In the genomic region with DNA sequence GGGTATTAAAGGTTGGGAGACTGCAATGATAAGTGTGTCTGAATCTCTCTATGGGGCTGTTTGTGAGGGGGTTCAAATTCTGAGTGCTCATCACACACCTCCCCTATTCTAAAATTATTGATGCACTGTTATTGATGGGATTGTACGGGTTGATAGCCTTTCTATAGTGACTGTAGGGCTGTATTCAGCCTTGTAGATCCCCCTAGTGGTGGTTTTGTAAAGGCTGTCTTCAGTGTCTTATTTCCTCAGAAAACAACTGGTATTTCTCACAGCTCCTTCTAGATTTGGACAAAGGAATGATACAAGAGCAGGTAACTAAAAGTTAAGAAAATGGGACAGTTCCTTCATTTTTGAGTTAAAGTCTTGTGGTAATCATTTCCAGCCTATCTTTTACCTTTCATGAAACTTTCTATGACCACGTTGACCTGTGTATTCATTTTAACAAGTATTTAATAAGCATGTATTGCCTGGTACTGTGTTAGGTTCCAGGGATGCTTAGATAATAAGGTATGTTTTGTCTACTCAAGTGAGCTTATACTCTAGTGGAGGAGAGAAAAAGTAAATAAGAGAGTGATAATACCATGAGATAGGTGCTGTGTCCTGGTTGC, we compare ENCODE assay signal across 8 cellular contexts. TPM values are rescaled to one million over a fixed set of nuclear protein-coding genes. Genes with fewer than 3 reads are reported as not detected.
A peak's percentile ranks its signal among the peaks of the same experiment; 100 is the strongest.
DNase-seq lines count a peak whose midpoint lies in the region; ATAC-seq, FAIRE-seq and TF ChIP-seq lines count a peak whose summit lies in the region.

No MANE protein-coding gene starts in this region.

- peaks cover 15% of the 10 kb centered on the region for H3K79me2 ChIP-seq in keratinocyte (ENCODE audit: control insufficient read depth, insufficient read depth, low read length)

- dilution Hi-C loops in keratinocyte (cut with MboI; ENCODE audit: extremely low pct_ligation_motif_present, low sequenced_read_pairs), result no loop called here

- H2AFZ ChIP-seq in keratinocyte (ENCODE audit: control insufficient read depth, low read length), result no peak overlapping the region

- H3K9me1 ChIP-seq in keratinocyte (ENCODE audit: control insufficient read depth, extremely low read depth, insufficient read depth, low read length), result no peaks in the 10 kb centered on the region

- TF ChIP-seq POLR2A in tibial nerve (IDR thresholded peaks at IDR 0.05), result no peak

- TF ChIP-seq CTCF in keratinocyte (optimal IDR thresholded peaks at IDR 0.05 in 1 of 3, IDR thresholded peaks at IDR 0.05 in 1 of 3, conservative IDR thresholded peaks at IDR 0.05 in 1 of 3; ENCODE audit: extremely low read depth in 1 of 3, insufficient read depth in 2 of 3, low read length in 3 of 3) (peak; percentile 32 to 80 (median 71)), tibial nerve (IDR thresholded peaks at IDR 0.05) (peak; percentile 54 to 83 (median 69))

- no peaks in the 10 kb centered on the region for H3K27me3 ChIP-seq in keratinocyte (ENCODE audit: control insufficient read depth, extremely low read depth, insufficient read depth, low read length)
- no peaks in the 10 kb centered on the region for H3K27me3 ChIP-seq in tibial nerve

- FAIRE-seq in keratinocyte (lab: Jason Lieb, UNC), result peak; percentile 84

- H3K36me3 ChIP-seq in keratinocyte (ENCODE audit: control insufficient read depth in 2 of 2, extremely low read depth in 1 of 2, insufficient read depth in 2 of 2, low read length in 2 of 2) (peaks cover 8% of the 10 kb centered on the region in 2 experiments), tibial nerve (peaks cover 0 to 56% (median 0%) of the 10 kb centered on the region in 3 donors)

- H3K4me3 ChIP-seq in keratinocyte (ENCODE audit: control insufficient read depth in 2 of 3, extremely low read depth in 1 of 3, insufficient read depth in 2 of 3, low read depth in 1 of 3, low read length in 3 of 3) (no peak overlapping the region), tibial nerve (no peak overlapping the region)

- H3K9me3 ChIP-seq in keratinocyte (ENCODE audit: control insufficient read depth, low read depth, low read length) (no peaks in the 10 kb centered on the region), tibial nerve (no peaks in the 10 kb centered on the region)

- TF ChIP-seq EP300 in tibial nerve (IDR thresholded peaks at IDR 0.05), result no peak

- no peak overlapping the region for H3K9ac ChIP-seq in keratinocyte (ENCODE audit: control insufficient read depth, extremely low read depth, insufficient read depth, low read length)

- ATAC-seq in GM19023 (IDR thresholded peaks at IDR 0.05; ENCODE audit: unreplicated experiment), result peak; percentile 81
- ATAC-seq in HG03280 (IDR thresholded peaks at IDR 0.05; ENCODE audit: unreplicated experiment), result peak; percentile 78

- no peak overlapping the region for H3K27ac ChIP-seq in keratinocyte (ENCODE audit: control insufficient read depth, insufficient read depth, low read length)
- no peak overlapping the region for H3K27ac ChIP-seq in tibial nerve

- H4K20me1 ChIP-seq in keratinocyte (ENCODE audit: control insufficient read depth, extremely low read depth, insufficient read depth, low read length), result no peaks in the 10 kb centered on the region

- DNase-seq in DMS 273 treated with DMSO at 0.1 percent for 48 hours (lab: John Stamatoyannopoulos, UW) (peak; percentile 6), NCI-H748 treated with DMSO at 0.1 percent for 48 hours (lab: John Stamatoyannopoulos, UW) (peak; percentile 20), astrocyte of the hippocampus (ENCODE audit: low read depth, low spot score) (peak; percentile 66), keratinocyte (ENCODE audit: low read depth, low spot score) (no peak), tibial nerve (ENCODE audit: low spot score in 2 of 2) (no peak), epidermal melanocyte (ENCODE audit: insufficient read length, low spot score) (no peak)

- no peaks in the 10 kb centered on the region for H3K4me1 ChIP-seq in keratinocyte (ENCODE audit: control insufficient read depth, extremely low read depth, insufficient read depth, low read length)
- H3K4me1 ChIP-seq in tibial nerve, result peaks cover 0 to 38% (median 0%) of the 10 kb centered on the region in 4 donors

- 44 to 45% methylated on average over 2 of the region's 2 CpGs for WGBS in tibial nerve, 2 donors

- no peak overlapping the region for H3K4me2 ChIP-seq in keratinocyte (ENCODE audit: control insufficient read depth, extremely low read depth, insufficient read depth, low read depth, low read length)

RNA-seq across cellular contexts. Expression of a gene that starts 21.2 kb away (rescaled TPM):
- 48.1 to 73.6 TPM (median 68.2 TPM) in 3 replicates for polyA plus RNA-seq in keratinocyte
- polyA plus RNA-seq in keratinocyte (2011; ENCODE audit: low read depth), result 17.2 TPM
- 28.3 and 58.9 TPM in 2 replicates for polyA plus RNA-seq in keratinocyte (2011; cell fraction: cytosol; rRNA removed)
- 34.6 and 41.5 TPM in 2 replicates for polyA plus RNA-seq in keratinocyte (2011; cell fraction: nucleus; rRNA removed)
- polyA plus RNA-seq in keratinocyte (2012; ENCODE audit: low replicate concordance), result 31.6 and 41.5 TPM in 2 replicates
- polyA minus RNA-seq in keratinocyte, result 70.8 to 110 TPM (median 102 TPM) in 3 replicates
- polyA minus RNA-seq in keratinocyte (2011; cell fraction: cytosol; rRNA and poly(A)+ RNA removed), result 15.2 TPM
- polyA minus RNA-seq in keratinocyte (2011; cell fraction: nucleus; rRNA and poly(A)+ RNA removed), result 11.2 and 41.1 TPM in 2 replicates
- total RNA-seq in tibial nerve, result 100 to 1,000 TPM; 100 to 182 (median 148) TPM

Comparison
In these comparisons a context has a peak if more than half of its experiments do, and no peak if none do; other contexts are left out.
1. DNase-seq: peak in DMS 273 treated with DMSO at 0.1 percent for 48 hours (single experiment), NCI-H748 treated with DMSO at 0.1 percent for 48 hours (single experiment) and astrocyte of the hippocampus (single experiment); none in keratinocyte (single experiment), tibial nerve (0 of 2) and epidermal melanocyte (single experiment).